ENCODE assay signal across 7 cellular contexts in genomic region chr19:34962945-34963530, GRCh38. TPM values are rescaled to one million over a fixed set of nuclear protein-coding genes. Genes with fewer than 3 reads are reported as not detected.
DNase-seq lines count a peak whose midpoint lies in the region; TF ChIP-seq lines count a peak whose summit lies in the region.

No MANE protein-coding gene starts in this region.

- no peak overlapping the region for H2BK120ac ChIP-seq in H9 (ENCODE audit: low read depth, low read length, poor library complexity, severe bottlenecking)
- H2BK120ac ChIP-seq in trophoblast cell (ENCODE audit: insufficient read depth, low read length, poor library complexity): no peak overlapping the region

- peaks cover 6% of the 10 kb centered on the region for H3K23me2 ChIP-seq in H9 (ENCODE audit: insufficient read length, low read depth, low read length, poor library complexity, severe bottlenecking)

- H3K4me1 ChIP-seq in H9 (ENCODE audit: insufficient read depth, low read length) (peaks cover 6% of the 10 kb centered on the region; the same call in 1 of the 2 replicates), trophoblast cell (ENCODE audit: control insufficient read depth in 1 of 2, insufficient read depth in 2 of 2, low read length in 2 of 2) (peaks cover 11 to 13% of the 10 kb centered on the region in 2 experiments)

- no peak overlapping the region for H3K27ac Mint-ChIP-seq in H9

- H3K4me2 ChIP-seq in H9 (ENCODE audit: insufficient read depth, insufficient read length, low read length) (peak overlapping the region; percentile 84), trophoblast cell (ENCODE audit: low read length) (peak overlapping the region; percentile 72)

- peaks cover 45 to 59% of the 10 kb centered on the region in 2 experiments for H3K9me3 Mint-ChIP-seq in H9

- POLR2A ChIA-PET in HEK293T (lab: Yijun Ruan, JAX): interaction anchor here (1.5 kb wide), 1 partner anchor 36 kb away, joined by 6 read pairs; the partner anchor contains the start of gene ZNF30

- CTCF ChIA-PET in HEK293T (lab: Yijun Ruan, JAX): no interaction called here

- H3K18ac ChIP-seq in H9 (ENCODE audit: insufficient read length, low read depth, low read length) (no peak overlapping the region), trophoblast cell (ENCODE audit: low read length) (peak overlapping the region; percentile 7)

- H3K4me3 Mint-ChIP-seq in H9: peak overlapping the region; percentile 82 to 90

- H3K27me3 ChIP-seq in H9 (ENCODE audit: insufficient read depth, low read length) (no peaks in the 10 kb centered on the region), trophoblast cell (ENCODE audit: insufficient read depth, low read length) (no peaks in the 10 kb centered on the region)

- no peak overlapping the region for H2AK5ac ChIP-seq in H9 (ENCODE audit: insufficient read length, low read length)
- H2AK5ac ChIP-seq in trophoblast cell (ENCODE audit: low read length): no peak overlapping the region

- no peak overlapping the region for H3K56ac ChIP-seq in H9 (ENCODE audit: insufficient read length, low read depth, low read length)

- no peak overlapping the region for H4K12ac ChIP-seq in trophoblast cell (ENCODE audit: low read depth, low read length)

- no peak overlapping the region for H2BK20ac ChIP-seq in H9 (ENCODE audit: low read depth, low read length, poor library complexity, severe bottlenecking)

- WGBS in H9 (ENCODE audit: extremely low coverage, insufficient read length, low lambda C conversion rate): no CpG with 5 or more reads among the region's 9 CpGs
- no CpG with 5 or more reads among the region's 9 CpGs for WGBS in trophoblast cell (ENCODE audit: extremely low coverage, insufficient coverage, insufficient read length)

- H3K23ac ChIP-seq in H9 (ENCODE audit: insufficient read length, low read depth, low read length) (no peak overlapping the region), trophoblast cell (ENCODE audit: low read length) (no peak overlapping the region)

- DNase-seq in H9 (no peak), T1000 (lab: John Stamatoyannopoulos, UW) (peak; percentile 9), fibroblast of the aortic adventitia (ENCODE audit: low read depth) (no peak), trophoblast cell (no peak), SK-N-DZ (ENCODE audit: low spot score) (no peak), HEK293T (ENCODE audit: extremely low spot score) (no peak)
- DNase-seq in stimulated activated CD8-positive, alpha-beta memory T cell treated with anti-CD3 and anti-CD28 coated beads, Interleukin-4, amount 100 ng/mL, for 48 hours: no peak

- TF ChIP-seq CTCF in H9 (conservative IDR thresholded peaks at IDR 0.05) (no peak), fibroblast of the aortic adventitia (IDR thresholded peaks at IDR 0.05; ENCODE audit: insufficient read depth, low read length) (no peak)

- H4K20me1 ChIP-seq in H9 (ENCODE audit: control insufficient read depth, insufficient read depth, insufficient read length): no peaks in the 10 kb centered on the region

- H3K36me3 ChIP-seq in trophoblast cell (ENCODE audit: control insufficient read depth in 1 of 2, insufficient read depth in 2 of 2, low read length in 2 of 2): peaks cover 18 to 28% of the 10 kb centered on the region in 2 experiments

- H3K9ac ChIP-seq in H9 (ENCODE audit: extremely low read depth, insufficient read length, low read length) (no peak overlapping the region), trophoblast cell (ENCODE audit: low read length) (peak overlapping the region; percentile 76)

- H3T11ph ChIP-seq in H9 (ENCODE audit: low read length): no peak overlapping the region

- no peak overlapping the region for H2BK15ac ChIP-seq in H9 (ENCODE audit: low read depth, low read length)

- no peak overlapping the region for H2BK5ac ChIP-seq in H9 (ENCODE audit: insufficient read length, low read length)
- no peak overlapping the region for H2BK5ac ChIP-seq in trophoblast cell (ENCODE audit: low read depth, low read length, poor library complexity)

- H3K27ac ChIP-seq in H9 (ENCODE audit: insufficient read length, low read depth, low read length) (no peak overlapping the region), trophoblast cell (ENCODE audit: low read depth, low read length) (no peak overlapping the region)

- H2BK12ac ChIP-seq in H9 (ENCODE audit: insufficient read length, low read depth, low read length) (no peak overlapping the region), trophoblast cell (ENCODE audit: low read length) (no peak overlapping the region)

- H3K79me2 ChIP-seq in H9 (ENCODE audit: insufficient read depth, low read length) (peaks cover 2% of the 10 kb centered on the region; the same call in 1 of the 2 replicates), trophoblast cell (ENCODE audit: control insufficient read depth, insufficient read depth, low read length, poor library complexity) (peaks cover 3% of the 10 kb centered on the region)

- H3K14ac ChIP-seq in H9 (ENCODE audit: insufficient read depth, low read length) (no peak overlapping the region), trophoblast cell (ENCODE audit: low read length) (no peak overlapping the region)

- no peaks in the 10 kb centered on the region for H3K79me1 ChIP-seq in H9 (ENCODE audit: insufficient read depth, low read depth, low read length, poor library complexity, severe bottlenecking)
- H3K79me1 ChIP-seq in trophoblast cell (ENCODE audit: low read length): peaks cover 7% of the 10 kb centered on the region

- H3K4me3 ChIP-seq in fibroblast of the aortic adventitia (ENCODE audit: low read depth, low read length): peak overlapping the region; percentile 83
- H3K4me3 ChIP-seq in trophoblast cell (ENCODE audit: low read depth, low read length): peak overlapping the region; percentile 79

- H3K9me3 ChIP-seq in H9 (ENCODE audit: control insufficient read depth, low read depth, low read length): peaks cover 23% of the 10 kb centered on the region
- H3K9me3 ChIP-seq in trophoblast cell (ENCODE audit: insufficient read depth, low read depth, low read length): peaks cover 30% of the 10 kb centered on the region

- H2AFZ ChIP-seq in H9 (ENCODE audit: low read length) (no peak overlapping the region), trophoblast cell (ENCODE audit: insufficient read depth, low read length, poor library complexity) (peak overlapping the region; percentile 35)

- H4K8ac ChIP-seq in H9 (replicated peaks; ENCODE audit: insufficient read length, low read depth, low read length): no peak overlapping the region
- H4K8ac ChIP-seq in trophoblast cell (ENCODE audit: low read depth, low read length): peak overlapping the region; percentile 82

- peaks cover 19 to 31% of the 10 kb centered on the region in 2 experiments for H3K4me1 Mint-ChIP-seq in H9

- H3K4ac ChIP-seq in H9 (ENCODE audit: low read depth, low read length) (no peak overlapping the region), trophoblast cell (ENCODE audit: low read depth, low read length) (no peak overlapping the region)

- H3K27me3 Mint-ChIP-seq in H9 (ENCODE audit: low read depth): peaks cover 30% of the 10 kb centered on the region

- H3K36me3 Mint-ChIP-seq in H9 (ENCODE audit: insufficient read depth in 1 of 3, low read depth in 3 of 3): peaks cover 44 to 50% (median 44%) of the 10 kb centered on the region in 3 experiments

- no peak overlapping the region for H4K5ac ChIP-seq in H9 (ENCODE audit: insufficient read length, low read depth, low read length)

- H4K91ac ChIP-seq in H9 (ENCODE audit: insufficient read length, low read depth, low read length) (no peak overlapping the region), trophoblast cell (ENCODE audit: low read depth, low read length) (peak overlapping the region; percentile 52)

TF ChIP-seq in HEK293T, 16 proteins besides CTCF, POLR2A, EP300 and RAD21:
- TF ChIP-seq SUZ12 (IDR thresholded peaks at IDR 0.05) (no peak), BHLHE40 (IDR thresholded peaks at IDR 0.05; ENCODE audit: borderline replicate concordance) (no peak), ARNT (IDR thresholded peaks at IDR 0.05) (no peak), HDGF (IDR thresholded peaks at IDR 0.05; ENCODE audit: borderline replicate concordance) (no peak), FOXA1 (IDR thresholded peaks at IDR 0.05) (no peak), ZNF384 (IDR thresholded peaks at IDR 0.05) (no peak), LEF1 (IDR thresholded peaks at IDR 0.05; ENCODE audit: borderline replicate concordance) (no peak), FOXK2 (IDR thresholded peaks at IDR 0.05) (no peak), TARDBP (IDR thresholded peaks at IDR 0.05) (no peak), SP1 (IDR thresholded peaks at IDR 0.05) (no peak), CTBP1 (IDR thresholded peaks at IDR 0.05; ENCODE audit: borderline replicate concordance) (no peak), L3MBTL2 (conservative IDR thresholded peaks at IDR 0.05) (no peak)
- TF ChIP-seq, protein P1, sequence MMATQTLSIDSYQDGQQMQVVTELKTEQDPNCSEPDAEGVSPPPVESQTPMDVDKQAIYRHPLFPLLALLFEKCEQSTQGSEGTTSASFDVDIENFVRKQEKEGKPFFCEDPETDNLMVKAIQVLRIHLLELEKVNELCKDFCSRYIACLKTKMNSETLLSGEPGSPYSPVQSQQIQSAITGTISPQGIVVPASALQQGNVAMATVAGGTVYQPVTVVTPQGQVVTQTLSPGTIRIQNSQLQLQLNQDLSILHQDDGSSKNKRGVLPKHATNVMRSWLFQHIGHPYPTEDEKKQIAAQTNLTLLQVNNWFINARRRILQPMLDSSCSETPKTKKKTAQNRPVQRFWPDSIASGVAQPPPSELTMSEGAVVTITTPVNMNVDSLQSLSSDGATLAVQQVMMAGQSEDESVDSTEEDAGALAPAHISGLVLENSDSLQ (IDR thresholded peaks at IDR 0.05): no peak

RNA-seq across cellular contexts. Expression of gene ZNF792, which starts 1.0 kb away (rescaled TPM):
- 7.6 and 8.3 TPM in 2 replicates for total RNA-seq in H9 (2021)
- 1.7 and 3.0 TPM in 2 replicates for total RNA-seq in fibroblast of the aortic adventitia (ENCODE audit: low replicate concordance)
- 2.0 and 2.1 TPM in 2 replicates for polyA plus RNA-seq in trophoblast cell (2013)
- 1.8 and 2.3 TPM in 2 replicates for polyA plus RNA-seq in SK-N-DZ (2014; cell fraction: cytosol; rRNA removed)
- polyA plus RNA-seq in SK-N-DZ (2014; cell fraction: nucleus; rRNA removed): 2.4 and 2.8 TPM in 2 replicates

RNA-seq across cellular contexts. Expression of gene ZNF30, which starts 36.3 kb away (rescaled TPM):
- total RNA-seq in H9 (2021) (6.5 and 8.3 TPM in 2 replicates), fibroblast of the aortic adventitia (ENCODE audit: low replicate concordance) (1.9 and 4.2 TPM in 2 replicates)
- 0.97 and 1.1 TPM in 2 replicates for polyA plus RNA-seq in trophoblast cell (2013)
- polyA plus RNA-seq in SK-N-DZ (2014; cell fraction: cytosol; rRNA removed): 5.3 and 6.1 TPM in 2 replicates
- polyA plus RNA-seq in SK-N-DZ (2014; cell fraction: nucleus; rRNA removed): 5.1 and 5.2 TPM in 2 replicates

RNA-seq across cellular contexts. Expression of gene GRAMD1A, which starts 37.1 kb away (rescaled TPM):
- total RNA-seq in H9 (2021) (125 and 126 TPM in 2 replicates), fibroblast of the aortic adventitia (ENCODE audit: low replicate concordance) (25.1 and 27.0 TPM in 2 replicates)
- 48.7 and 50.2 TPM in 2 replicates for polyA plus RNA-seq in trophoblast cell (2013)
- polyA plus RNA-seq in SK-N-DZ (2014; cell fraction: cytosol; rRNA removed): 11.7 and 12.7 TPM in 2 replicates
- polyA plus RNA-seq in SK-N-DZ (2014; cell fraction: nucleus; rRNA removed): 67.5 and 104 TPM in 2 replicates
